In the genomic region with DNA sequence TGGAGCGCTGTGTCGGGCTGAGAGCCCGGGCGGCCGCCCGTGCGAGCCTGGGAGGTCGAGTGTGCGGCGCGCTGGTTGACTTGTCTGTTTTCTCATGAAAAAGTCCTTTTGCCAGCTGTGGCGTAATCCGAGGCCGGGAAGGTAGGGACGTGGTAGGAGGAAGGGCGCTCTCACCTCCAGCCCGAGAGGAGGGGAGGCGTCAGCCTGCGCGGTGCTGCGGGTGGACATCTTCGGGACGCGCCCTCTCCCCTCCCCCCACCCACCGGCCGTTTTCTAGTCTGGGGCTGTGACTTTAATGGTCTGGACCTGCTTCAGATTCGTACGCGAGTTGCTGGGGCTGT, we compare ENCODE assay signal across 8 cellular contexts. TPM values are rescaled to one million over a fixed set of nuclear protein-coding genes. Genes with fewer than 3 reads are reported as not detected.
DNase-seq lines count a peak whose midpoint lies in the region; ATAC-seq lines count a peak whose summit lies in the region.

No MANE protein-coding gene starts in this region.

- peak overlapping the region; percentile 91 for H3K4me2 ChIP-seq in mesendoderm (ENCODE audit: low read length)

- peak overlapping the region; percentile 57 for H3K27ac ChIP-seq in mesendoderm (ENCODE audit: low read depth, low read length)

- H3K9ac ChIP-seq in mesendoderm (ENCODE audit: low read length), result peak overlapping the region; percentile 93

- DNase-seq in SKM-1 treated with dmso at 0.1 percent for 144 hours (lab: John Stamatoyannopoulos, UW; ENCODE audit: unreplicated experiment) (peak; percentile 29), SKM-1 (lab: John Stamatoyannopoulos, UW; ENCODE audit: unreplicated experiment) (no peak), NCI-H1694 (lab: John Stamatoyannopoulos, UW) (peak; percentile 27), mesendoderm (peak; percentile 87)
- peak; percentile 1 for DNase-seq in activated CD4-positive, CD25-positive, alpha-beta regulatory T cell treated with anti-CD3 and anti-CD28 coated beads, Interleukin-2, amount 50 U/mL, for 16 hours (ENCODE audit: low read depth, low spot score)
- peak; percentile 43 for DNase-seq in effector CD8-positive, alpha-beta T cell (lab: John Stamatoyannopoulos, UW)
- DNase-seq in stimulated activated effector memory CD8-positive, alpha-beta T cell treated with anti-CD3 and anti-CD28 coated beads, Interleukin-12 subunit alpha, Interleukin-12 subunit beta, amount 100 ng/mL, for 72 hours (ENCODE audit: low spot score in 2 of 2), result no peak

- H2BK15ac ChIP-seq in mesendoderm (replicated peaks; ENCODE audit: low read depth), result no peak overlapping the region

- no CpG with 5 or more reads among the region's 29 CpGs for WGBS in mesendoderm (ENCODE audit: extremely low coverage, insufficient coverage, low lambda C conversion rate)

- no peak overlapping the region for H2BK120ac ChIP-seq in mesendoderm (ENCODE audit: low read depth, low read length)

- peak overlapping the region; percentile 66 for H2BK5ac ChIP-seq in mesendoderm (ENCODE audit: low read length)

- H3K27ac Mint-ChIP-seq in stimulated activated effector memory CD8-positive, alpha-beta T cell treated with anti-CD3 and anti-CD28 coated beads, Interleukin-12 subunit alpha, Interleukin-12 subunit beta, amount 100 ng/mL, for 72 hours, result peak overlapping the region; percentile 93

- peak; percentile 21 for ATAC-seq in HG02870 (IDR thresholded peaks at IDR 0.05; ENCODE audit: unreplicated experiment)
- ATAC-seq in stimulated activated effector memory CD8-positive, alpha-beta T cell treated with anti-CD3 and anti-CD28 coated beads, Interleukin-12 subunit alpha, Interleukin-12 subunit beta, amount 100 ng/mL, for 72 hours, result peak; percentile 17

- peak overlapping the region; percentile 76 for H3K4me3 ChIP-seq in mesendoderm (ENCODE audit: low read length)

- no peaks in the 10 kb centered on the region for H3K4me1 ChIP-seq in mesendoderm (ENCODE audit: control insufficient read depth, low read depth, low read length)

- H3K4me1 Mint-ChIP-seq in stimulated activated effector memory CD8-positive, alpha-beta T cell treated with anti-CD3 and anti-CD28 coated beads, Interleukin-12 subunit alpha, Interleukin-12 subunit beta, amount 100 ng/mL, for 72 hours, result peaks cover 48% of the 10 kb centered on the region

- H3K79me2 ChIP-seq in mesendoderm (ENCODE audit: control insufficient read depth, insufficient read depth, low read length), result peaks cover 22% of the 10 kb centered on the region

- H3K4ac ChIP-seq in mesendoderm (ENCODE audit: low read depth, low read length), result no peak overlapping the region

- H4K5ac ChIP-seq in mesendoderm (ENCODE audit: low read length), result no peak overlapping the region

- no peak overlapping the region for H2AK5ac ChIP-seq in mesendoderm (ENCODE audit: low read length)

- peak overlapping the region; percentile 100 for H3K56ac ChIP-seq in mesendoderm (ENCODE audit: low read length)

- H3K27me3 ChIP-seq in mesendoderm (ENCODE audit: insufficient read depth, low read length, poor library complexity), result no peaks in the 10 kb centered on the region

- no peaks in the 10 kb centered on the region for H3K36me3 ChIP-seq in mesendoderm (ENCODE audit: control insufficient read depth, insufficient read depth, low read length)

- peaks cover 41% of the 10 kb centered on the region for H3K36me3 Mint-ChIP-seq in stimulated activated effector memory CD8-positive, alpha-beta T cell treated with anti-CD3 and anti-CD28 coated beads, Interleukin-12 subunit alpha, Interleukin-12 subunit beta, amount 100 ng/mL, for 72 hours

- H4K8ac ChIP-seq in mesendoderm (ENCODE audit: low read depth, low read length), result no peak overlapping the region

- H3K79me1 ChIP-seq in mesendoderm (ENCODE audit: low read length), result peaks cover 2% of the 10 kb centered on the region

- peak overlapping the region; percentile 89 for H3K4me3 Mint-ChIP-seq in stimulated activated effector memory CD8-positive, alpha-beta T cell treated with anti-CD3 and anti-CD28 coated beads, Interleukin-12 subunit alpha, Interleukin-12 subunit beta, amount 100 ng/mL, for 72 hours

- peak overlapping the region; percentile 33 for H3K18ac ChIP-seq in mesendoderm (ENCODE audit: low read length)

- H3K9me3 Mint-ChIP-seq in stimulated activated effector memory CD8-positive, alpha-beta T cell treated with anti-CD3 and anti-CD28 coated beads, Interleukin-12 subunit alpha, Interleukin-12 subunit beta, amount 100 ng/mL, for 72 hours, result no peaks in the 10 kb centered on the region

- H3K23ac ChIP-seq in mesendoderm (ENCODE audit: low read length), result no peak overlapping the region

RNA-seq across cellular contexts. Expression of gene NCK1, which starts 0.6 kb away (rescaled TPM):
- polyA plus RNA-seq in mesendoderm (2013, experiment 1 of 2), result 22.7 TPM
- polyA plus RNA-seq in mesendoderm (2013, experiment 2 of 2), result 23.2 TPM

RNA-seq across cellular contexts. Expression of gene SLC35G2, which starts 43.7 kb away (rescaled TPM):
- 2.9 TPM for polyA plus RNA-seq in mesendoderm (2013, experiment 1 of 2)
- polyA plus RNA-seq in mesendoderm (2013, experiment 2 of 2), result 3.4 TPM

Comparison
In these comparisons a context has a peak if more than half of its experiments do, and no peak if none do; other contexts are left out.
1. DNase-seq: peak in SKM-1 treated with dmso at 0.1 percent for 144 hours (single experiment), NCI-H1694 (single experiment), activated CD4-positive, CD25-positive, alpha-beta regulatory T cell treated with anti-CD3 and anti-CD28 coated beads, Interleukin-2, amount 50 U/mL, for 16 hours (single experiment), effector CD8-positive, alpha-beta T cell (single experiment) and mesendoderm (single experiment); none in SKM-1 (single experiment) and stimulated activated effector memory CD8-positive, alpha-beta T cell treated with anti-CD3 and anti-CD28 coated beads, Interleukin-12 subunit alpha, Interleukin-12 subunit beta, amount 100 ng/mL, for 72 hours (0 of 2).